In genomic region chrX:47623540-47624027, GRCh38 we compare ENCODE assay signal across 8 cellular contexts. TPM values are rescaled to one million over a fixed set of nuclear protein-coding genes. Genes with fewer than 3 reads are reported as not detected.
DNase-seq lines count a peak whose midpoint lies in the region; ATAC-seq and TF ChIP-seq lines count a peak whose summit lies in the region.

No MANE protein-coding gene starts in this region.

- 56% methylated on average over 9 of the region's 35 CpGs for WGBS in mammary epithelial cell (ENCODE audit: low coverage, missing lambda C conversion rate)

- H3K4me2 ChIP-seq in mammary epithelial cell (ENCODE audit: insufficient read depth, low read depth, low read length): peak overlapping the region; percentile 69
- no peak overlapping the region for H3K4me2 ChIP-seq in PC-3 (ENCODE audit: low read length)

- POLR2A ChIA-PET in T-cell (lab: Charles Lee) (interaction anchor here in 1 of 2 donors (0.6 to 0.9 kb wide), 3 partner anchors 13 to 505 kb away, joined by 3 to 17 read pairs (median 3); no protein-coding TSS in a partner anchor), PC-3 (lab: Charles Lee; ENCODE audit: unreplicated experiment) (no interaction called here)

- CTCF ChIA-PET in T-cell (lab: Charles Lee): interaction anchor here in 1 of 2 donors (0.6 kb wide), 1 partner anchor 66 kb away, joined by 4 read pairs; no protein-coding TSS in a partner anchor
- CTCF ChIA-PET in mammary epithelial cell (lab: Charles Lee; ENCODE audit: low non-redundant PET): no interaction called here
- CTCF ChIA-PET in PC-3 (lab: Charles Lee): no interaction called here

- ATAC-seq in T-cell (replicated peaks in 1 of 4) (peak; percentile 58 to 79 (median 62)), HG03439 (IDR thresholded peaks at IDR 0.05; ENCODE audit: unreplicated experiment) (no peak), PC-3 (no peak)

- H3K79me2 ChIP-seq in mammary epithelial cell (ENCODE audit: insufficient read depth, low read length) (no peaks in the 10 kb centered on the region), PC-3 (ENCODE audit: low read length) (no peaks in the 10 kb centered on the region)

- H3K9me3 ChIP-seq in mammary epithelial cell (replicated peaks; ENCODE audit: insufficient read depth, low read length) (no peaks in the 10 kb centered on the region), PC-3 (ENCODE audit: low read length) (no peaks in the 10 kb centered on the region)

- peak overlapping the region; percentile 81 to 83 (median 82) for H3K4me3 Mint-ChIP-seq in T-cell

- H3K36me3 ChIP-seq in mammary epithelial cell (ENCODE audit: insufficient read depth, low read length) (no peaks in the 10 kb centered on the region), PC-3 (ENCODE audit: low read depth, low read length) (no peaks in the 10 kb centered on the region)

- peaks cover 17 to 26% (median 20%) of the 10 kb centered on the region in 3 donors for H3K4me1 Mint-ChIP-seq in T-cell

- H3K27ac Mint-ChIP-seq in T-cell: peak overlapping the region in 1 of 2 donors; percentile 55

- H3K36me3 Mint-ChIP-seq in T-cell: no peaks in the 10 kb centered on the region

- H3K4me3 ChIP-seq in mammary epithelial cell (replicated peaks in 1 of 3; ENCODE audit: insufficient read depth in 1 of 3, low read depth in 2 of 3, low read length in 3 of 3) (peak overlapping the region in 2 of 3 experiments; percentile 27 to 31), PC-3 (ENCODE audit: low read length) (no peak overlapping the region)

- dilution Hi-C loops in mammary epithelial cell (cut with HindIII; ENCODE audit: low sequenced_read_pairs): no loop called here

- H3K27me3 ChIP-seq in mammary epithelial cell (ENCODE audit: insufficient read depth, low read length) (no peaks in the 10 kb centered on the region), PC-3 (ENCODE audit: low read length) (no peaks in the 10 kb centered on the region)

- TF ChIP-seq CTCF in mammary epithelial cell (conservative IDR thresholded peaks at IDR 0.05 in 1 of 2, IDR thresholded peaks at IDR 0.05 in 1 of 2; ENCODE audit: extremely low read depth in 1 of 2, insufficient read depth in 1 of 2, low read depth in 1 of 2, low read length in 2 of 2): no peak
- TF ChIP-seq CTCF in PC-3 (conservative IDR thresholded peaks at IDR 0.05; ENCODE audit: low read depth, low read length): no peak

- DNase-seq in Caki2 (ENCODE audit: low read depth) (peak; percentile 73), NCI-H1092 treated with DMSO at 0.1 percent for 48 hours (lab: John Stamatoyannopoulos, UW) (peak; percentile 86), T-cell (peak in 26 of 34 experiments; percentile 15 to 55 (median 38)), mammary epithelial cell (peak; percentile 26), iPS-NIHi11 (ENCODE audit: low spot score) (peak; percentile 80), PC-3 (no peak)
- peak; percentile 28 for DNase-seq in stimulated activated CD4-positive, alpha-beta T cell treated with anti-CD3 and anti-CD28 coated beads, Interleukin-12 subunit alpha, Interleukin-12 subunit beta, amount 100 ng/mL, for 4 hours

- BruUV-seq in mammary epithelial cell (replicated peaks; lab: Mats Ljungman, UMichigan): no TSS peak
- no TSS peak for BruUV-seq in PC-3 (replicated peaks; lab: Mats Ljungman, UMichigan)

- no peak overlapping the region for H3K27ac ChIP-seq in mammary epithelial cell (ENCODE audit: insufficient read depth, low read depth, low read length)
- no peak overlapping the region for H3K27ac ChIP-seq in PC-3 (ENCODE audit: low read length)

- H3K9me2 ChIP-seq in PC-3 (replicated peaks; ENCODE audit: low read length): no peaks in the 10 kb centered on the region

- no peaks in the 10 kb centered on the region for H3F3A ChIP-seq in PC-3 (ENCODE audit: low read length, unreplicated experiment)

- intact Hi-C loops in mammary epithelial cell (cut with micrococcal nuclease): no loop called here
- intact Hi-C loops in PC-3 (cut with micrococcal nuclease): no loop called here

- H3K27me3 Mint-ChIP-seq in T-cell: peaks cover 0 to 10% of the 10 kb centered on the region in 2 donors

- no peaks in the 10 kb centered on the region for H3K9me3 Mint-ChIP-seq in T-cell

- H3K9ac ChIP-seq in mammary epithelial cell (ENCODE audit: insufficient read depth, low read length): no peak overlapping the region
- no peak overlapping the region for H3K9ac ChIP-seq in PC-3 (ENCODE audit: low read length)

- in situ Hi-C loops in Caki2 (cut with HindIII; ENCODE audit: low pct_unique_long_range_greater_than_20kb, low sequenced_read_pairs) (no loop called here), mammary epithelial cell (cut with MboI; ENCODE audit: low sequenced_read_pairs in 2 of 2) (no loop called here)

- H3K4me1 ChIP-seq in mammary epithelial cell (ENCODE audit: insufficient read depth, low read length): no peaks in the 10 kb centered on the region
- no peaks in the 10 kb centered on the region for H3K4me1 ChIP-seq in PC-3 (ENCODE audit: insufficient read depth, low read length)

- peak overlapping the region; percentile 1 for H2AFZ ChIP-seq in mammary epithelial cell (ENCODE audit: low read depth, low read length)
- H2AFZ ChIP-seq in PC-3 (ENCODE audit: low read length): no peak overlapping the region

- H4K20me1 ChIP-seq in mammary epithelial cell (ENCODE audit: insufficient read depth, low read length): no peaks in the 10 kb centered on the region
- no peaks in the 10 kb centered on the region for H4K20me1 ChIP-seq in PC-3 (ENCODE audit: low read length)

RNA-seq across cellular contexts. Expression of gene SYN1, which starts 3.9 kb away (rescaled TPM):
- not detected in 2 replicates for total RNA-seq in Caki2 (2014; rRNA removed; shearing (Covaris generic); ENCODE audit: low replicate concordance)
- total RNA-seq in T-cell (1 to 10 TPM in 1 of 5 donors, under 1 TPM in 3, not detected in 1; 0.21 to 1.3 (median 0.81) TPM), mammary epithelial cell (under 1 TPM; under 0.01 to 0.45 TPM), PC-3 (2014; rRNA removed) (not detected in 2 replicates)
- 0.10 TPM for polyA plus RNA-seq in mammary epithelial cell
- 0.21 TPM for polyA minus RNA-seq in mammary epithelial cell

RNA-seq across cellular contexts. Expression of gene CFP, which starts 6.1 kb away (rescaled TPM):
- total RNA-seq in Caki2 (2014; rRNA removed; shearing (Covaris generic); ENCODE audit: low replicate concordance): not detected in 2 replicates
- total RNA-seq in T-cell (10 to 100 TPM; 17.7 to 37.1 (median 26.5) TPM), mammary epithelial cell (under 1 TPM; 0.17 to 0.28 TPM), PC-3 (2014; rRNA removed) (0.12 and 1.9 TPM in 2 replicates)
- 0.06 TPM for polyA plus RNA-seq in mammary epithelial cell
- polyA minus RNA-seq in mammary epithelial cell: not detected

RNA-seq across cellular contexts. Expression of gene ELK1, which starts 26.8 kb away (rescaled TPM):
- total RNA-seq in Caki2 (2014; rRNA removed; shearing (Covaris generic); ENCODE audit: low replicate concordance): 28.1 and 28.9 TPM in 2 replicates
- total RNA-seq in T-cell: 10 to 100 TPM; 28.5 to 40.0 (median 36.0) TPM
- 10 to 100 TPM; 17.2 to 44.7 TPM for total RNA-seq in mammary epithelial cell
- polyA plus RNA-seq in mammary epithelial cell: 22.6 TPM
- polyA minus RNA-seq in mammary epithelial cell: 40.7 TPM
- 59.0 and 63.1 TPM in 2 replicates for total RNA-seq in PC-3 (2014; rRNA removed)

RNA-seq across cellular contexts. Expression of gene UXT, which starts 35.4 kb away (rescaled TPM):
- total RNA-seq in Caki2 (2014; rRNA removed; shearing (Covaris generic); ENCODE audit: low replicate concordance): 97.3 and 210 TPM in 2 replicates
- total RNA-seq in T-cell (100 to 1,000 TPM; 155 to 186 (median 178) TPM), mammary epithelial cell (10 to 100 TPM; 56.7 to 76.4 TPM), PC-3 (2014; rRNA removed) (143 and 144 TPM in 2 replicates)
- 124 TPM for polyA plus RNA-seq in mammary epithelial cell
- 36.3 TPM for polyA minus RNA-seq in mammary epithelial cell

RNA-seq across cellular contexts. Expression of gene TIMP1, which starts 41.3 kb away (rescaled TPM):
- 62.4 and 101 TPM in 2 replicates for total RNA-seq in Caki2 (2014; rRNA removed; shearing (Covaris generic); ENCODE audit: low replicate concordance)
- total RNA-seq in T-cell (100 to 1,000 TPM in 1 of 5 donors, 10 to 100 TPM in 4; 28.7 to 120 (median 59.7) TPM), mammary epithelial cell (100 to 1,000 TPM; 170 to 219 TPM), PC-3 (2014; rRNA removed) (207 and 222 TPM in 2 replicates)
- 582 TPM for polyA plus RNA-seq in mammary epithelial cell
- 755 TPM for polyA minus RNA-seq in mammary epithelial cell

Comparison
In these comparisons a context has a peak if more than half of its experiments do, and no peak if none do; other contexts are left out.
1. ATAC-seq: peak in T-cell (4 of 4); none in HG03439 (single experiment) and PC-3 (single experiment).